ENCODE assay signal across 8 cellular contexts in genomic region chr4:186726150-186726439, GRCh38. TPM values are rescaled to one million over a fixed set of nuclear protein-coding genes. Genes with fewer than 3 reads are reported as not detected.
DNase-seq lines count a peak whose midpoint lies in the region; ATAC-seq and TF ChIP-seq lines count a peak whose summit lies in the region.

No MANE protein-coding gene starts in this region.

- TF ChIP-seq CTCF in WTC11 (IDR thresholded peaks at IDR 0.05) (no peak), gastrocnemius medialis (IDR thresholded peaks at IDR 0.05 in 4 of 5, conservative IDR thresholded peaks at IDR 0.05 in 1 of 5) (no peak)

- H3K4me1 Mint-ChIP-seq in WTC11: peaks cover 33% of the 10 kb centered on the region

- H3K4me3 Mint-ChIP-seq in WTC11: peak overlapping the region; percentile 95

- H3K27ac ChIP-seq in right cardiac atrium (ENCODE audit: low read length) (peak overlapping the region; percentile 60), gastrocnemius medialis (peak overlapping the region; percentile 44 to 71 (median 60))

- no peak overlapping the region; the same call in 1 of the 2 replicates for H3K27ac Mint-ChIP-seq in WTC11

- H3K36me3 ChIP-seq in H7 (replicated peaks; ENCODE audit: control insufficient read depth, insufficient read depth, low read length): no peaks in the 10 kb centered on the region
- no peaks in the 10 kb centered on the region for H3K36me3 ChIP-seq in gastrocnemius medialis

- peaks cover 17% of the 10 kb centered on the region for H3K27me3 Mint-ChIP-seq in WTC11 (ENCODE audit: low read depth)

- CTCF ChIA-PET in WTC11 (lab: Charles Lee): interaction anchor here (0.8 kb wide), 1 partner anchor 268 kb away, joined by 3 read pairs; no protein-coding TSS in a partner anchor

- H3K9me3 ChIP-seq in right cardiac atrium (ENCODE audit: control insufficient read depth, low read length) (no peaks in the 10 kb centered on the region), gastrocnemius medialis (no peaks in the 10 kb centered on the region)

- 1% methylated on average over 21 of the region's 21 CpGs for WGBS in right cardiac atrium

- TF ChIP-seq POLR2A in gastrocnemius medialis (IDR thresholded peaks at IDR 0.05): no peak

- ATAC-seq in WTC11 (no peak), right cardiac atrium (peak in 1 of 2 donors; percentile 2), gastrocnemius medialis (no peak), HG03378 (IDR thresholded peaks at IDR 0.05; ENCODE audit: unreplicated experiment) (no peak), GM21526 (IDR thresholded peaks at IDR 0.05; ENCODE audit: low FRiP score, unreplicated experiment) (no peak)

- in situ Hi-C loops in gastrocnemius medialis (cut with MboI; ENCODE audit: low sequenced_read_pairs in 4 of 4): no loop called here

- intact Hi-C loops in right cardiac atrium (cut with DNase I): loop anchor here in 1 of 4 donors (10.0 kb wide), 1 partner anchor 61 kb away; no protein-coding TSS in a partner anchor
- intact Hi-C loops in gastrocnemius medialis (cut with DNase I; ENCODE audit: low total_unique reads): loop anchor here (10.0 kb wide), 2 partner anchors 119 to 219 kb away; no protein-coding TSS in a partner anchor

- peaks cover 4% of the 10 kb centered on the region; the same call in 1 of the 2 replicates for H3K27me3 ChIP-seq in H7 (ENCODE audit: control insufficient read depth, insufficient read depth, low read length)
- H3K27me3 ChIP-seq in right cardiac atrium (ENCODE audit: control insufficient read depth, insufficient read depth): no peaks in the 10 kb centered on the region
- H3K27me3 ChIP-seq in gastrocnemius medialis: peaks cover 17 to 51% (median 43%) of the 10 kb centered on the region in 3 donors

- peaks cover 2% of the 10 kb centered on the region; the same call in 1 of the 2 replicates for H3K36me3 Mint-ChIP-seq in WTC11

- H3K4me3 ChIP-seq in H7 (ENCODE audit: insufficient read depth, low read depth, low read length): peak overlapping the region; percentile 83
- H3K4me3 ChIP-seq in right cardiac atrium (ENCODE audit: low read length): peak overlapping the region; percentile 72
- peak overlapping the region; percentile 62 to 75 (median 68) for H3K4me3 ChIP-seq in gastrocnemius medialis

- DNase-seq in H7 (no peak), WTC11 (ENCODE audit: low spot score) (no peak), right cardiac atrium (no peak), gastrocnemius medialis (no peak)
- no peak for DNase-seq in stimulated activated CD8-positive, alpha-beta memory T cell treated with anti-CD3 and anti-CD28 coated beads, Interleukin-4, amount 100 ng/mL, for 48 hours
- DNase-seq in NK-92 treated with Interleukin-12 subunit alpha and Interleukin-12 subunit beta, amount 100 ng/mL, for 24 hours (lab: John Stamatoyannopoulos, UW): no peak

- POLR2A ChIA-PET in WTC11 (lab: Charles Lee): no interaction called here

- H3K4me1 ChIP-seq in right cardiac atrium (ENCODE audit: control insufficient read depth, insufficient read depth, low read length) (no peaks in the 10 kb centered on the region), gastrocnemius medialis (peaks cover 0 to 12% of the 10 kb centered on the region in 2 donors)

- no peaks in the 10 kb centered on the region for H3K9me3 Mint-ChIP-seq in WTC11

TF ChIP-seq in WTC11, 78 proteins besides CTCF, POLR2A, EP300 and RAD21:
- TF ChIP-seq TEAD4 (CRISPR knock-in tag; IDR thresholded peaks at IDR 0.05): no peak
- TF ChIP-seq ZNF423 (CRISPR knock-in tag; IDR thresholded peaks at IDR 0.05): no peak
- TF ChIP-seq NFATC4 (CRISPR knock-in tag; IDR thresholded peaks at IDR 0.05): no peak
- TF ChIP-seq, protein P1, sequence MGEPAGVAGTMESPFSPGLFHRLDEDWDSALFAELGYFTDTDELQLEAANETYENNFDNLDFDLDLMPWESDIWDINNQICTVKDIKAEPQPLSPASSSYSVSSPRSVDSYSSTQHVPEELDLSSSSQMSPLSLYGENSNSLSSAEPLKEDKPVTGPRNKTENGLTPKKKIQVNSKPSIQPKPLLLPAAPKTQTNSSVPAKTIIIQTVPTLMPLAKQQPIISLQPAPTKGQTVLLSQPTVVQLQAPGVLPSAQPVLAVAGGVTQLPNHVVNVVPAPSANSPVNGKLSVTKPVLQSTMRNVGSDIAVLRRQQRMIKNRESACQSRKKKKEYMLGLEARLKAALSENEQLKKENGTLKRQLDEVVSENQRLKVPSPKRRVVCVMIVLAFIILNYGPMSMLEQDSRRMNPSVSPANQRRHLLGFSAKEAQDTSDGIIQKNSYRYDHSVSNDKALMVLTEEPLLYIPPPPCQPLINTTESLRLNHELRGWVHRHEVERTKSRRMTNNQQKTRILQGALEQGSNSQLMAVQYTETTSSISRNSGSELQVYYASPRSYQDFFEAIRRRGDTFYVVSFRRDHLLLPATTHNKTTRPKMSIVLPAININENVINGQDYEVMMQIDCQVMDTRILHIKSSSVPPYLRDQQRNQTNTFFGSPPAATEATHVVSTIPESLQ (CRISPR knock-in tag; IDR thresholded peaks at IDR 0.05): no peak
- no peak for TF ChIP-seq CREM (CRISPR knock-in tag; IDR thresholded peaks at IDR 0.05)
- TF ChIP-seq FOXJ3 (CRISPR knock-in tag; IDR thresholded peaks at IDR 0.05; ENCODE audit: borderline replicate concordance): no peak
- no peak for TF ChIP-seq IRF2 (CRISPR knock-in tag; IDR thresholded peaks at IDR 0.05; ENCODE audit: borderline replicate concordance, low read depth)
- TF ChIP-seq OVOL2 (CRISPR knock-in tag; IDR thresholded peaks at IDR 0.05; ENCODE audit: borderline replicate concordance): no peak
- TF ChIP-seq ESRRA (CRISPR knock-in tag; IDR thresholded peaks at IDR 0.05; ENCODE audit: borderline replicate concordance): no peak
TF ChIP-seq in WTC11: peak in this region for 0.

RNA-seq across cellular contexts. Expression of gene FAT1, which starts 2.4 kb away (rescaled TPM):
- 83.9 and 108 TPM in 2 replicates for total RNA-seq in H7 (2014; rRNA removed; shearing (Covaris generic))
- total RNA-seq in WTC11 (2021): 155 to 172 TPM (median 162 TPM) in 3 replicates
- total RNA-seq in right cardiac atrium: 10 to 100 TPM; 76.7 to 95.2 (median 82.9) TPM
- polyA plus RNA-seq in right cardiac atrium: 29.7 TPM
- 1 to 10 TPM; 2.3 to 9.7 (median 4.8) TPM for total RNA-seq in gastrocnemius medialis
